1 cellular context compared by ENCODE assay signal in genomic region chr12:2341051-2341751, GRCh38.
TF ChIP-seq lines count a peak whose summit lies in the region.

No MANE protein-coding gene starts in this region.

TF ChIP-seq in IMR-90, 13 proteins besides CTCF, POLR2A, EP300 and RAD21:
- no peak for TF ChIP-seq ELK1 (IDR thresholded peaks at IDR 0.05; ENCODE audit: borderline replicate concordance, low read depth, low read length)
- no peak for TF ChIP-seq RFX5 (IDR thresholded peaks at IDR 0.05; ENCODE audit: low read depth, low read length)
- TF ChIP-seq BHLHE40 (IDR thresholded peaks at IDR 0.05; ENCODE audit: low read depth, low read length): no peak
- no peak for TF ChIP-seq CEBPB (IDR thresholded peaks at IDR 0.05; ENCODE audit: low read depth, low read length)
- TF ChIP-seq USF2 (IDR thresholded peaks at IDR 0.05; ENCODE audit: low read depth, low read length): no peak
- TF ChIP-seq MAZ (IDR thresholded peaks at IDR 0.05; ENCODE audit: borderline replicate concordance, low read depth, low read length): no peak
- no peak for TF ChIP-seq CHD1 (IDR thresholded peaks at IDR 0.05; ENCODE audit: low read depth, low read length)
- TF ChIP-seq SMC3 (IDR thresholded peaks at IDR 0.05; ENCODE audit: low read depth, low read length): no peak
- no peak for TF ChIP-seq NFE2L2 (IDR thresholded peaks at IDR 0.05; ENCODE audit: low read depth, low read length)
- no peak for TF ChIP-seq FOS (IDR thresholded peaks at IDR 0.05; ENCODE audit: low read depth, low read length)
- TF ChIP-seq MXI1 (IDR thresholded peaks at IDR 0.05; ENCODE audit: borderline replicate concordance, low read depth, low read length): no peak
- TF ChIP-seq MAFK (IDR thresholded peaks at IDR 0.05; ENCODE audit: low read depth, low read length): no peak
- TF ChIP-seq RCOR1 (IDR thresholded peaks at IDR 0.05; ENCODE audit: insufficient replicate concordance, low read length): no peak
TF ChIP-seq in IMR-90: peak in this region for 0.
